ENCODE assay signal across 8 cellular contexts in genomic region chrX:1592128-1592862, GRCh38. TPM values are rescaled to one million over a fixed set of nuclear protein-coding genes. Genes with fewer than 3 reads are reported as not detected.
DNase-seq lines count a peak whose midpoint lies in the region; ATAC-seq and TF ChIP-seq lines count a peak whose summit lies in the region.

No MANE protein-coding gene starts in this region.

- peaks cover 3% of the 10 kb centered on the region for H3K27me3 Mint-ChIP-seq in glutamatergic neuron (ENCODE audit: unreplicated experiment)

- H3K4me3 ChIP-seq in rectal smooth muscle tissue (ENCODE audit: low read length), result peak overlapping the region; percentile 84

- H3K36me3 ChIP-seq in rectal smooth muscle tissue (ENCODE audit: control insufficient read depth, insufficient read depth, low read length), result peaks cover 30% of the 10 kb centered on the region

- peaks cover 2% of the 10 kb centered on the region for H3K4me1 Mint-ChIP-seq in glutamatergic neuron (ENCODE audit: low read depth, unreplicated experiment)

- H3K4me1 ChIP-seq in rectal smooth muscle tissue (ENCODE audit: control insufficient read depth, insufficient read depth, low read length), result peaks cover 6% of the 10 kb centered on the region

- H3K27ac Mint-ChIP-seq in glutamatergic neuron (ENCODE audit: unreplicated experiment), result peak overlapping the region; percentile 28

- H3K9ac ChIP-seq in rectal smooth muscle tissue (ENCODE audit: low read length), result peak overlapping the region; percentile 20

- peak; percentile 37 for ATAC-seq in GM18858 (IDR thresholded peaks at IDR 0.05; ENCODE audit: unreplicated experiment)
- ATAC-seq in HG03108 (IDR thresholded peaks at IDR 0.05; ENCODE audit: unreplicated experiment), result peak; percentile 45

- peak; percentile 43 for DNase-seq in AG20443 (ENCODE audit: low spot score)
- peak; percentile 65 for DNase-seq in activated CD8-positive, alpha-beta memory T cell treated with anti-CD3 and anti-CD28 coated beads, Interleukin-2, amount 50 U/mL, for 48 hours
- no peak for DNase-seq in glutamatergic neuron
- DNase-seq in midbrain (lab: John Stamatoyannopoulos, UW), result no peak
- DNase-seq in effector CD8-positive, alpha-beta T cell (lab: John Stamatoyannopoulos, UW), result no peak

- no peaks in the 10 kb centered on the region for H3K27me3 ChIP-seq in rectal smooth muscle tissue (ENCODE audit: control insufficient read depth, insufficient read depth, low read length)

- H3K27ac ChIP-seq in rectal smooth muscle tissue (ENCODE audit: low read depth, low read length), result no peak overlapping the region

- peak overlapping the region; percentile 85 for H3K4me3 Mint-ChIP-seq in glutamatergic neuron (ENCODE audit: unreplicated experiment)

- H3K36me3 Mint-ChIP-seq in glutamatergic neuron (ENCODE audit: unreplicated experiment), result no peaks in the 10 kb centered on the region

- TF ChIP-seq CTCF in glutamatergic neuron (IDR thresholded peaks at IDR 0.05; ENCODE audit: partially characterized antibody, unreplicated experiment), result no peak

- H3K9me3 Mint-ChIP-seq in glutamatergic neuron (ENCODE audit: unreplicated experiment), result peaks cover 2% of the 10 kb centered on the region

RNA-seq across cellular contexts. Expression of gene AKAP17A, which starts 0.9 kb away (rescaled TPM):
- 30.8 TPM for total RNA-seq in glutamatergic neuron (ENCODE audit: unreplicated experiment)

RNA-seq across cellular contexts. Expression of gene ASMT, which starts 22.6 kb away (rescaled TPM):
- total RNA-seq in glutamatergic neuron (ENCODE audit: unreplicated experiment), result not detected

RNA-seq across cellular contexts. Expression of gene P2RY8, which starts 55.3 kb away (rescaled TPM):
- total RNA-seq in glutamatergic neuron (ENCODE audit: unreplicated experiment), result 2.3 TPM

Comparison
In these comparisons a context has a peak if more than half of its experiments do, and no peak if none do; other contexts are left out.
1. DNase-seq: peak in AG20443 (single experiment) and activated CD8-positive, alpha-beta memory T cell treated with anti-CD3 and anti-CD28 coated beads, Interleukin-2, amount 50 U/mL, for 48 hours (single experiment); none in glutamatergic neuron (single experiment), midbrain (single experiment) and effector CD8-positive, alpha-beta T cell (single experiment).